Comparison of ENCODE assay signal across 34 cellular contexts in genomic region chr3:165133188-165133899, GRCh38. TPM values are rescaled to one million over a fixed set of nuclear protein-coding genes. Genes with fewer than 3 reads are reported as not detected.
A peak's percentile ranks its signal among the peaks of the same experiment; 100 is the strongest.
DNase-seq lines count a peak whose midpoint lies in the region; ATAC-seq, FAIRE-seq and TF ChIP-seq lines count a peak whose summit lies in the region.
"Had no signal": no experiment of that assay in that cellular context is flagged by ENCODE, and none has a peak within 500 bp of the region (broad histone marks: within the 10 kb centered on the region; RNA-seq: fewer than 3 reads in every experiment).

No MANE protein-coding gene starts in this region.

- H3K27me3 ChIP-seq in body of pancreas (no peaks in the 10 kb centered on the region), pancreas (no peaks in the 10 kb centered on the region), heart left ventricle (no peaks in the 10 kb centered on the region)
- H3K27me3 ChIP-seq: breast epithelium, uterus had no signal

- H3K4me3 ChIP-seq in body of pancreas = no peak overlapping the region
- H3K4me3 ChIP-seq in pancreas = no peak overlapping the region
- H3K4me3 ChIP-seq in heart left ventricle = no peak overlapping the region
- H3K4me3 ChIP-seq: A549, breast epithelium, GM23248, lung, uterus had no signal

- H3K36me3 ChIP-seq in body of pancreas (replicated peaks in 1 of 2; ENCODE audit: insufficient read depth in 1 of 2, low read depth in 2 of 2) = no peaks in the 10 kb centered on the region
- H3K36me3 ChIP-seq in pancreas = no peaks in the 10 kb centered on the region
- no peaks in the 10 kb centered on the region for H3K36me3 ChIP-seq in heart left ventricle
- H3K36me3 ChIP-seq: breast epithelium, uterus had no signal

- H3K27ac ChIP-seq in body of pancreas = peak overlapping the region in 2 of 4 donors; percentile 22 to 31
- H3K27ac ChIP-seq in pancreas = peak overlapping the region in 3 of 4 donors; percentile 6 to 30 (median 11)
- no peak overlapping the region for H3K27ac ChIP-seq in heart left ventricle
- H3K27ac ChIP-seq: A549, breast epithelium, GM23248, KMS-11, parathyroid adenoma, uterus had no signal

- TF ChIP-seq POLR2A in body of pancreas (IDR thresholded peaks at IDR 0.05) = no peak
- no peak for TF ChIP-seq POLR2A in heart left ventricle (IDR thresholded peaks at IDR 0.05)

- FAIRE-seq in D721Med (lab: Jason Lieb, UNC) (peak; percentile 48), pancreas (lab: Jason Lieb, UNC) (peak; percentile 85)
- FAIRE-seq: A549, kidney had no signal

- DNase-seq in D721Med (ENCODE audit: insufficient read length, low spot score) (no peak), body of pancreas (no peak), pancreas (no peak), NCI-H1417 treated with DMSO at 0.1 percent for 48 hours (lab: John Stamatoyannopoulos, UW) (no peak), heart left ventricle (no peak)
- DNase-seq in activated CD4-positive, alpha-beta T cell treated with anti-CD3 and anti-CD28 coated beads, Interleukin-2, amount 50 U/mL, for 48 hours = no peak
- DNase-seq: activated CD4-positive, alpha-beta memory T cell treated with anti-CD3 and anti-CD28 coated beads for 36 hours; activated naive CD4-positive, alpha-beta T cell treated with anti-CD3 and anti-CD28 coated beads, Interleukin-2, amount 50 U/mL, for 16 hours; AML-193; amygdala; CD4-positive, alpha-beta memory T cell; effector memory CD4-positive, alpha-beta T cell; GM23248; kidney; NCI-H1436 treated with DMSO at 0.1 percent for 48 hours; NCI-H446; OCI-M1; right cardiac atrium; stimulated activated CD4-positive, alpha-beta T cell treated with anti-CD3 and anti-CD28 coated beads, Interleukin-4, amount 100 ng/mL, for 4 hours; uterus had no signal

- 37 to 50% methylated on average over 1 of the region's 1 CpG for WGBS in body of pancreas, 2 donors
- WGBS in pancreas, 2 donors = 49 to 50% methylated on average over 1 of the region's 1 CpG
- 83 to 96% (median 91%) methylated on average over 1 of the region's 1 CpG for WGBS in heart left ventricle, 4 donors

- intact Hi-C loops in body of pancreas (cut with DNase I) = no loop called here
- intact Hi-C loops in pancreas (cut with DNase I) = no loop called here
- intact Hi-C loops in heart left ventricle (cut with DNase I) = no loop called here

- H3K9me3 ChIP-seq in body of pancreas (no peaks in the 10 kb centered on the region), pancreas (no peaks in the 10 kb centered on the region), heart left ventricle (peaks cover 0 to 17% (median 0%) of the 10 kb centered on the region in 12 donors)
- H3K9me3 ChIP-seq: A549, breast epithelium, uterus had no signal

- H3K4me1 ChIP-seq in body of pancreas (peaks cover 21% of the 10 kb centered on the region), pancreas (peaks cover 9 to 19% (median 15%) of the 10 kb centered on the region in 3 donors), heart left ventricle (no peaks in the 10 kb centered on the region)
- H3K4me1 ChIP-seq: A549, breast epithelium, parathyroid adenoma, uterus had no signal

- no peak for TF ChIP-seq CTCF in D721Med (IDR thresholded peaks at IDR 0.05; ENCODE audit: insufficient read depth, missing control alignments)
- TF ChIP-seq CTCF in body of pancreas (IDR thresholded peaks at IDR 0.05) = no peak
- TF ChIP-seq CTCF in pancreas (IDR thresholded peaks at IDR 0.05) = no peak
- no peak for TF ChIP-seq CTCF in heart left ventricle (IDR thresholded peaks at IDR 0.05)

- ATAC-seq in HG02759 (IDR thresholded peaks at IDR 0.05; ENCODE audit: unreplicated experiment) (peak; percentile 79), body of pancreas (peak; percentile 78), pancreas (peak; percentile 71 to 88 (median 86)), heart left ventricle (no peak), HG03439 (IDR thresholded peaks at IDR 0.05; ENCODE audit: unreplicated experiment) (no peak)
- ATAC-seq: A549; activated CD4-positive, CD25-positive, alpha-beta regulatory T cell treated with anti-CD3 and anti-CD28 coated beads, Interleukin-2, amount 50 U/mL, for 24 hours; activated T-helper 17 cell treated with anti-CD3 and anti-CD28 coated beads, Interleukin-2, amount 50 U/mL, for 72 hours; right cardiac atrium; stimulated activated memory B cell treated with anti-CD40 and anti-IgM and Interleukin-4, amounts not matched to agents 10 μg/mL and 1 μg/mL and 100 μg/mL, for 72 hours had no signal

RNA-seq across cellular contexts. Expression of gene SI, which starts 55.0 kb away (rescaled TPM):
- total RNA-seq in body of pancreas (not detected), pancreas (not detected), heart left ventricle (not detected)
- polyA plus RNA-seq in pancreas (under 1 TPM; under 0.01 to 0.04 TPM), heart left ventricle (under 1 TPM in 1 of 2 donors, not detected in 1; 0.01 TPM)
- total RNA-seq: activated CD4-positive, alpha-beta memory T cell treated with anti-CD3 and anti-CD28 coated beads for 36 hours; activated T-helper 17 cell treated with anti-CD3 and anti-CD28 coated beads, Interleukin-2, amount 50 U/mL, for 72 hours; breast epithelium; CD4-positive, alpha-beta memory T cell; epithelial cell of proximal tubule; GM23248; kidney; lung; neural crest cell; right cardiac atrium; T-helper 1 cell treated with Interleukin-12 subunit alpha and Interleukin-12 subunit beta and Interleukin-4 antibody, amounts not matched to agents 30 ng/mL and 1 ng/mL, for 36 hours; temporal lobe; uterus had no signal
- polyA plus RNA-seq: A549; CD4-positive, alpha-beta memory T cell; GM23248; right cardiac atrium had no signal

Comparison
In these comparisons a context has a peak if more than half of its experiments do, and no peak if none do; other contexts are left out.
1. ATAC-seq: peak in HG02759 (single experiment), body of pancreas (single experiment) and pancreas (4 of 4); none in heart left ventricle (0 of 4) and HG03439 (single experiment).
2. H3K27ac ChIP-seq: peak in pancreas (3 of 4); none in heart left ventricle (0 of 12).